In genomic region chr5:149632311-149633251, GRCh38 we compare ENCODE assay signal across 1 cellular context.
A peak's percentile ranks its signal among the peaks of the same experiment; 100 is the strongest.
TF ChIP-seq lines count a peak whose summit lies in the region.

No MANE protein-coding gene starts in this region.

TF ChIP-seq in K562, 482 proteins besides CTCF, POLR2A, EP300 and RAD21 (continued from another document and continues in another):
- no peak for TF ChIP-seq CHD1 (IDR thresholded peaks at IDR 0.05; ENCODE audit: low read length)
- TF ChIP-seq BRF1 (IDR thresholded peaks at IDR 0.05; ENCODE audit: borderline replicate concordance, extremely low read depth, insufficient read length) = no peak
- TF ChIP-seq MLLT1 (IDR thresholded peaks at IDR 0.05) = 0 out of 4 replicates have a peak, but pooled peaks of 1 of the 2 experiments have one; percentile 28
- TF ChIP-seq RHOXF2B (CRISPR knock-in tag; conservative IDR thresholded peaks at IDR 0.05) = no peak
- TF ChIP-seq RCOR1 (IDR thresholded peaks at IDR 0.05; ENCODE audit: borderline replicate concordance in 1 of 2, low read depth in 2 of 2, low read length in 2 of 2) = peak in 1 of 2 experiments; percentile 47; a peak in 2 of 4 replicates
- no peak for TF ChIP-seq SAFB (IDR thresholded peaks at IDR 0.05; ENCODE audit: borderline replicate concordance, low read depth, low read length)
- TF ChIP-seq GATAD2A (IDR thresholded peaks at IDR 0.05) = 0 out of 2 replicates have a peak, but pooled peaks have one; percentile 34
- no peak for TF ChIP-seq SAP30 (IDR thresholded peaks at IDR 0.05; ENCODE audit: borderline replicate concordance, insufficient read depth, low read depth, low read length, poor library complexity, severe bottlenecking)
- TF ChIP-seq FOSL1 (tag; conservative IDR thresholded peaks at IDR 0.05) = peak; percentile 74
- TF ChIP-seq MAFG (tag; conservative IDR thresholded peaks at IDR 0.05) = peak; percentile 99
- no peak for TF ChIP-seq ZZZ3 (IDR thresholded peaks at IDR 0.05)
- TF ChIP-seq CTBP1 (IDR thresholded peaks at IDR 0.05; ENCODE audit: borderline replicate concordance) = peak; percentile 85
- TF ChIP-seq ZNF24 (IDR thresholded peaks at IDR 0.05) = no peak
- TF ChIP-seq, protein P1, sequence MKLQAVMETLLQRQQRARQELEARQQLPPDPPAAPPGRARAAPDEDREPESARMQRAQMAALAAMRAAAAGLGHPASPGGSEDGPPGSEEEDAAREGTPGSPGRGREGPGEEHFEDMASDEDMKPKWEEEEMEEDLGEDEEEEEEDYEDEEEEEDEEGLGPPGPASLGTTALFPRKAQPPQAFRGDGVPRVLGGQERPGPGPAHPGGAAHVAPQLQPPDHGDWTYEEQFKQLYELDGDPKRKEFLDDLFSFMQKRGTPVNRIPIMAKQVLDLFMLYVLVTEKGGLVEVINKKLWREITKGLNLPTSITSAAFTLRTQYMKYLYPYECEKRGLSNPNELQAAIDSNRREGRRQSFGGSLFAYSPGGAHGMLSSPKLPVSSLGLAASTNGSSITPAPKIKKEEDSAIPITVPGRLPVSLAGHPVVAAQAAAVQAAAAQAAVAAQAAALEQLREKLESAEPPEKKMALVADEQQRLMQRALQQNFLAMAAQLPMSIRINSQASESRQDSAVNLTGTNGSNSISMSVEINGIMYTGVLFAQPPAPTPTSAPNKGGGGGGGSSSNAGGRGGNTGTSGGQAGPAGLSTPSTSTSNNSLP (IDR thresholded peaks at IDR 0.05; ENCODE audit: borderline replicate concordance, low read depth, low read length) = peak; percentile 51; the same call in 1 of the 2 replicates
- TF ChIP-seq JUN (IDR thresholded peaks at IDR 0.05; ENCODE audit: borderline replicate concordance, low read depth, low read length) = peak; percentile 31; the same call in 1 of the 2 replicates
- TF ChIP-seq JUN (CRISPR knock-in tag; IDR thresholded peaks at IDR 0.05; ENCODE audit: borderline replicate concordance) = no peak
- TF ChIP-seq HDAC2 (IDR thresholded peaks at IDR 0.05) = peak; percentile 69; the same call in 1 of the 2 replicates
- no peak for TF ChIP-seq RBBP5 (IDR thresholded peaks at IDR 0.05; ENCODE audit: borderline replicate concordance, insufficient read depth, low read length, poor library complexity, severe bottlenecking)
- peak; percentile 73 for TF ChIP-seq SMARCE1 (IDR thresholded peaks at IDR 0.05)
- TF ChIP-seq ZNF274 (IDR thresholded peaks at IDR 0.05; ENCODE audit: borderline replicate concordance, low read depth, low read length) = no peak
- TF ChIP-seq ZNF77 (CRISPR knock-in tag; IDR thresholded peaks at IDR 0.05) = no peak
- TF ChIP-seq, protein P2, sequence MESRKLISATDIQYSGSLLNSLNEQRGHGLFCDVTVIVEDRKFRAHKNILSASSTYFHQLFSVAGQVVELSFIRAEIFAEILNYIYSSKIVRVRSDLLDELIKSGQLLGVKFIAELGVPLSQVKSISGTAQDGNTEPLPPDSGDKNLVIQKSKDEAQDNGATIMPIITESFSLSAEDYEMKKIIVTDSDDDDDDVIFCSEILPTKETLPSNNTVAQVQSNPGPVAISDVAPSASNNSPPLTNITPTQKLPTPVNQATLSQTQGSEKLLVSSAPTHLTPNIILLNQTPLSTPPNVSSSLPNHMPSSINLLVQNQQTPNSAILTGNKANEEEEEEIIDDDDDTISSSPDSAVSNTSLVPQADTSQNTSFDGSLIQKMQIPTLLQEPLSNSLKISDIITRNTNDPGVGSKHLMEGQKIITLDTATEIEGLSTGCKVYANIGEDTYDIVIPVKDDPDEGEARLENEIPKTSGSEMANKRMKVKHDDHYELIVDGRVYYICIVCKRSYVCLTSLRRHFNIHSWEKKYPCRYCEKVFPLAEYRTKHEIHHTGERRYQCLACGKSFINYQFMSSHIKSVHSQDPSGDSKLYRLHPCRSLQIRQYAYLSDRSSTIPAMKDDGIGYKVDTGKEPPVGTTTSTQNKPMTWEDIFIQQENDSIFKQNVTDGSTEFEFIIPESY (CRISPR knock-in tag; IDR thresholded peaks at IDR 0.05) = peak; percentile 24; the same call in 1 of the 2 replicates
- TF ChIP-seq, protein P3, sequence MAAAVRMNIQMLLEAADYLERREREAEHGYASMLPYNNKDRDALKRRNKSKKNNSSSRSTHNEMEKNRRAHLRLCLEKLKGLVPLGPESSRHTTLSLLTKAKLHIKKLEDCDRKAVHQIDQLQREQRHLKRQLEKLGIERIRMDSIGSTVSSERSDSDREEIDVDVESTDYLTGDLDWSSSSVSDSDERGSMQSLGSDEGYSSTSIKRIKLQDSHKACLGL (CRISPR knock-in tag; IDR thresholded peaks at IDR 0.05; ENCODE audit: borderline replicate concordance, poor library complexity, severe bottlenecking) = no peak
- TF ChIP-seq TCF3 (CRISPR knock-in tag; IDR thresholded peaks at IDR 0.05) = peak; percentile 63
- no peak for TF ChIP-seq ILF3 (IDR thresholded peaks at IDR 0.05; ENCODE audit: borderline replicate concordance)
- no peak for TF ChIP-seq ZNF76 (CRISPR knock-in tag; IDR thresholded peaks at IDR 0.05; ENCODE audit: borderline replicate concordance)
- TF ChIP-seq, protein P4, sequence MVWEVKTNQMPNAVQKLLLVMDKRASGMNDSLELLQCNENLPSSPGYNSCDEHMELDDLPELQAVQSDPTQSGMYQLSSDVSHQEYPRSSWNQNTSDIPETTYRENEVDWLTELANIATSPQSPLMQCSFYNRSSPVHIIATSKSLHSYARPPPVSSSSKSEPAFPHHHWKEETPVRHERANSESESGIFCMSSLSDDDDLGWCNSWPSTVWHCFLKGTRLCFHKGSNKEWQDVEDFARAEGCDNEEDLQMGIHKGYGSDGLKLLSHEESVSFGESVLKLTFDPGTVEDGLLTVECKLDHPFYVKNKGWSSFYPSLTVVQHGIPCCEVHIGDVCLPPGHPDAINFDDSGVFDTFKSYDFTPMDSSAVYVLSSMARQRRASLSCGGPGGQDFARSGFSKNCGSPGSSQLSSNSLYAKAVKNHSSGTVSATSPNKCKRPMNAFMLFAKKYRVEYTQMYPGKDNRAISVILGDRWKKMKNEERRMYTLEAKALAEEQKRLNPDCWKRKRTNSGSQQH (CRISPR knock-in tag; IDR thresholded peaks at IDR 0.05) = peak; percentile 51; the same call in 1 of the 2 replicates
- TF ChIP-seq SMARCA4 (IDR thresholded peaks at IDR 0.05) = peak; percentile 83
- TF ChIP-seq LCOR (CRISPR knock-in tag; IDR thresholded peaks at IDR 0.05) = peak; percentile 35; the same call in 1 of the 2 replicates
- no peak for TF ChIP-seq POLR2B (IDR thresholded peaks at IDR 0.05; ENCODE audit: low read depth, partially characterized antibody)
- TF ChIP-seq NBN (IDR thresholded peaks at IDR 0.05; ENCODE audit: low read depth) = 0 out of 2 replicates have a peak, but pooled peaks have one; percentile 37
- 0 out of 2 replicates have a peak, but pooled peaks have one; percentile 32 for TF ChIP-seq NR2C2 (CRISPR knock-in tag; IDR thresholded peaks at IDR 0.05)
- TF ChIP-seq NR2C2 (tag; IDR thresholded peaks at IDR 0.05) = peak; percentile 60
- TF ChIP-seq SMAD3 (CRISPR knock-in tag; conservative IDR thresholded peaks at IDR 0.05) = 0 out of 2 replicates have a peak, but pooled peaks have one; percentile 28
- TF ChIP-seq TAF9B (IDR thresholded peaks at IDR 0.05; ENCODE audit: partially characterized antibody) = peak; percentile 69
- 0 out of 2 replicates have a peak, but pooled peaks have one; percentile 12 for TF ChIP-seq TOE1 (IDR thresholded peaks at IDR 0.05; ENCODE audit: borderline replicate concordance)
- 0 out of 2 replicates have a peak, but pooled peaks have one; percentile 77 for TF ChIP-seq TOE1 (CRISPR knock-in tag; IDR thresholded peaks at IDR 0.05; ENCODE audit: borderline replicate concordance, low read depth)
- no peak for TF ChIP-seq MITF (IDR thresholded peaks at IDR 0.05)
- TF ChIP-seq NR4A1 (CRISPR knock-in tag; IDR thresholded peaks at IDR 0.05) = no peak
- peak; percentile 58; the same call in 1 of the 2 replicates for TF ChIP-seq NR4A1 (tag; IDR thresholded peaks at IDR 0.05)
- peak; percentile 42; the same call in 1 of the 2 replicates for TF ChIP-seq ZNF589 (CRISPR knock-in tag; IDR thresholded peaks at IDR 0.05; ENCODE audit: low read depth)
- TF ChIP-seq MAFK (IDR thresholded peaks at IDR 0.05; ENCODE audit: low read length) = peak; percentile 95
- no peak for TF ChIP-seq ZNF57 (CRISPR knock-in tag; IDR thresholded peaks at IDR 0.05)
- no peak for TF ChIP-seq PHB (CRISPR knock-in tag; IDR thresholded peaks at IDR 0.05)
- no peak for TF ChIP-seq ZNF232 (CRISPR knock-in tag; IDR thresholded peaks at IDR 0.05)
- TF ChIP-seq, protein P5, sequence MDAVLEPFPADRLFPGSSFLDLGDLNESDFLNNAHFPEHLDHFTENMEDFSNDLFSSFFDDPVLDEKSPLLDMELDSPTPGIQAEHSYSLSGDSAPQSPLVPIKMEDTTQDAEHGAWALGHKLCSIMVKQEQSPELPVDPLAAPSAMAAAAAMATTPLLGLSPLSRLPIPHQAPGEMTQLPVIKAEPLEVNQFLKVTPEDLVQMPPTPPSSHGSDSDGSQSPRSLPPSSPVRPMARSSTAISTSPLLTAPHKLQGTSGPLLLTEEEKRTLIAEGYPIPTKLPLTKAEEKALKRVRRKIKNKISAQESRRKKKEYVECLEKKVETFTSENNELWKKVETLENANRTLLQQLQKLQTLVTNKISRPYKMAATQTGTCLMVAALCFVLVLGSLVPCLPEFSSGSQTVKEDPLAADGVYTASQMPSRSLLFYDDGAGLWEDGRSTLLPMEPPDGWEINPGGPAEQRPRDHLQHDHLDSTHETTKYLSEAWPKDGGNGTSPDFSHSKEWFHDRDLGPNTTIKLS (IDR thresholded peaks at IDR 0.05; ENCODE audit: borderline replicate concordance, low read depth) = peak; percentile 62; the same call in 1 of the 2 replicates
- peak; percentile 80; the same call in 1 of the 2 replicates for TF ChIP-seq EHMT2 (IDR thresholded peaks at IDR 0.05)
- TF ChIP-seq MTA1 (IDR thresholded peaks at IDR 0.05; ENCODE audit: borderline replicate concordance) = peak; percentile 52
- TF ChIP-seq ZNF644 (tag; IDR thresholded peaks at IDR 0.05; ENCODE audit: low read depth) = no peak
- TF ChIP-seq ZNF121 (CRISPR knock-in tag; conservative IDR thresholded peaks at IDR 0.05) = no peak
- 0 out of 4 replicates have a peak, but pooled peaks of 1 of the 2 experiments have one; percentile 30 for TF ChIP-seq ETV6 (IDR thresholded peaks at IDR 0.05; ENCODE audit: borderline replicate concordance in 1 of 2, low read depth in 2 of 2, low read length in 1 of 2)
- no peak for TF ChIP-seq ETV6 (CRISPR knock-in tag; IDR thresholded peaks at IDR 0.05; ENCODE audit: borderline replicate concordance)
- TF ChIP-seq TCF7 (IDR thresholded peaks at IDR 0.05; ENCODE audit: borderline replicate concordance) = 0 out of 2 replicates have a peak, but pooled peaks have one; percentile 55
- TF ChIP-seq, protein P6, sequence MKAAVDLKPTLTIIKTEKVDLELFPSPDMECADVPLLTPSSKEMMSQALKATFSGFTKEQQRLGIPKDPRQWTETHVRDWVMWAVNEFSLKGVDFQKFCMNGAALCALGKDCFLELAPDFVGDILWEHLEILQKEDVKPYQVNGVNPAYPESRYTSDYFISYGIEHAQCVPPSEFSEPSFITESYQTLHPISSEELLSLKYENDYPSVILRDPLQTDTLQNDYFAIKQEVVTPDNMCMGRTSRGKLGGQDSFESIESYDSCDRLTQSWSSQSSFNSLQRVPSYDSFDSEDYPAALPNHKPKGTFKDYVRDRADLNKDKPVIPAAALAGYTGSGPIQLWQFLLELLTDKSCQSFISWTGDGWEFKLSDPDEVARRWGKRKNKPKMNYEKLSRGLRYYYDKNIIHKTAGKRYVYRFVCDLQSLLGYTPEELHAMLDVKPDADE (conservative IDR thresholded peaks at IDR 0.05; ENCODE audit: control insufficient read depth, low read depth, low read length) = 0 out of 2 replicates have a peak, but pooled peaks have one; percentile 8
- peak; percentile 53; the same call in 1 of the 2 replicates for TF ChIP-seq BHLHE40 (IDR thresholded peaks at IDR 0.05; ENCODE audit: low read length)
- no peak for TF ChIP-seq KDM2B (CRISPR knock-in tag; IDR thresholded peaks at IDR 0.05)
- TF ChIP-seq MTA2 (IDR thresholded peaks at IDR 0.05; ENCODE audit: low read depth) = 0 out of 2 replicates have a peak, but pooled peaks have one; percentile 2
- TF ChIP-seq SRSF9 (IDR thresholded peaks at IDR 0.05; ENCODE audit: borderline replicate concordance, low read depth, low read length) = no peak
- no peak for TF ChIP-seq CBX2 (IDR thresholded peaks at IDR 0.05; ENCODE audit: insufficient read depth, low read length, poor library complexity, severe bottlenecking)
- TF ChIP-seq, protein P7, sequence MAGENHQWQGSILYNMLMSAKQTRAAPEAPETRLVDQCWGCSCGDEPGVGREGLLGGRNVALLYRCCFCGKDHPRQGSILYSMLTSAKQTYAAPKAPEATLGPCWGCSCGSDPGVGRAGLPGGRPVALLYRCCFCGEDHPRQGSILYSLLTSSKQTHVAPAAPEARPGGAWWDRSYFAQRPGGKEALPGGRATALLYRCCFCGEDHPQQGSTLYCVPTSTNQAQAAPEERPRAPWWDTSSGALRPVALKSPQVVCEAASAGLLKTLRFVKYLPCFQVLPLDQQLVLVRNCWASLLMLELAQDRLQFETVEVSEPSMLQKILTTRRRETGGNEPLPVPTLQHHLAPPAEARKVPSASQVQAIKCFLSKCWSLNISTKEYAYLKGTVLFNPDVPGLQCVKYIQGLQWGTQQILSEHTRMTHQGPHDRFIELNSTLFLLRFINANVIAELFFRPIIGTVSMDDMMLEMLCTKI (IDR thresholded peaks at IDR 0.05; ENCODE audit: partially characterized antibody) = no peak
